Comparison of ENCODE assay signal across 8 cellular contexts in genomic region chr5:178234753-178235599, GRCh38. TPM values are rescaled to one million over a fixed set of nuclear protein-coding genes. Genes with fewer than 3 reads are reported as not detected.
DNase-seq lines count a peak whose midpoint lies in the region; ATAC-seq and TF ChIP-seq lines count a peak whose summit lies in the region.

No MANE protein-coding gene starts in this region.

- H4K20me1 ChIP-seq in OCI-LY1 (ENCODE audit: insufficient read depth, low read length): no peaks in the 10 kb centered on the region

- H3K4me1 Mint-ChIP-seq in naive thymus-derived CD8-positive, alpha-beta T cell: peaks cover 25 to 83% (median 81%) of the 10 kb centered on the region in 4 donors
- H3K4me1 Mint-ChIP-seq in stimulated activated effector memory CD8-positive, alpha-beta T cell treated with anti-CD3 and anti-CD28 coated beads, Interleukin-12 subunit alpha, Interleukin-12 subunit beta, amount 100 ng/mL, for 72 hours: peaks cover 69% of the 10 kb centered on the region

- no peaks in the 10 kb centered on the region for H3K9me3 ChIP-seq in OCI-LY1 (ENCODE audit: low read length)

- POLR2A ChIA-PET in naive thymus-derived CD8-positive, alpha-beta T cell (lab: Charles Lee): interaction anchor here (0.7 to 1.5 kb wide), 6 partner anchors 12 to 1389 kb away, joined by 3 to 5 read pairs (median 3); partner anchors contain the start of genes HNRNPH1 and RUFY1

- H3K27me3 Mint-ChIP-seq in naive thymus-derived CD8-positive, alpha-beta T cell: no peaks in the 10 kb centered on the region

- peaks cover 7% of the 10 kb centered on the region for H3K79me2 ChIP-seq in OCI-LY1 (ENCODE audit: insufficient read depth, low read length)

- no peaks in the 10 kb centered on the region for H3K27me3 ChIP-seq in OCI-LY1 (ENCODE audit: insufficient read depth, low read length)

- H3K9me2 ChIP-seq in OCI-LY1 (ENCODE audit: low read depth, low read length): no peaks in the 10 kb centered on the region

- no peak overlapping the region for H3K9ac ChIP-seq in OCI-LY1 (ENCODE audit: low read length)

- no peaks in the 10 kb centered on the region for H3K9me3 Mint-ChIP-seq in naive thymus-derived CD8-positive, alpha-beta T cell
- no peaks in the 10 kb centered on the region for H3K9me3 Mint-ChIP-seq in stimulated activated effector memory CD8-positive, alpha-beta T cell treated with anti-CD3 and anti-CD28 coated beads, Interleukin-12 subunit alpha, Interleukin-12 subunit beta, amount 100 ng/mL, for 72 hours

- peak overlapping the region; percentile 41 to 91 (median 82) for H3K27ac Mint-ChIP-seq in naive thymus-derived CD8-positive, alpha-beta T cell
- peak overlapping the region; percentile 63 for H3K27ac Mint-ChIP-seq in stimulated activated effector memory CD8-positive, alpha-beta T cell treated with anti-CD3 and anti-CD28 coated beads, Interleukin-12 subunit alpha, Interleukin-12 subunit beta, amount 100 ng/mL, for 72 hours

- no peak overlapping the region for H3K4me2 ChIP-seq in OCI-LY1 (ENCODE audit: low read length)

- H2AFZ ChIP-seq in OCI-LY1 (ENCODE audit: low read length): no peak overlapping the region

- peaks cover 14% of the 10 kb centered on the region for H3K36me3 ChIP-seq in OCI-LY1 (ENCODE audit: insufficient read depth, low read length)

- TF ChIP-seq CTCF in GM20000 (IDR thresholded peaks at IDR 0.05; ENCODE audit: extremely low read depth, missing control alignments): peak; percentile 89
- peak; percentile 87 for TF ChIP-seq CTCF in OCI-LY1 (IDR thresholded peaks at IDR 0.05; ENCODE audit: low read length)
- TF ChIP-seq CTCF in epithelial cell of esophagus (IDR thresholded peaks at IDR 0.05; ENCODE audit: insufficient read depth, low read depth, low read length, missing control alignments): peak; percentile 71

- H3F3A ChIP-seq in OCI-LY1 (ENCODE audit: insufficient read depth, low read length): 0 out of 2 replicates have a peak, but pooled peaks cover 3% of the 10 kb centered on the region

- H3K4me1 ChIP-seq in OCI-LY1 (ENCODE audit: insufficient read depth, low read length, severe bottlenecking): peaks cover 31% of the 10 kb centered on the region

- no peak overlapping the region for H3K27ac ChIP-seq in OCI-LY1 (ENCODE audit: low read depth, low read length, poor library complexity, severe bottlenecking)

- H3K36me3 Mint-ChIP-seq in naive thymus-derived CD8-positive, alpha-beta T cell: peaks cover 0 to 14% (median 6%) of the 10 kb centered on the region in 3 donors
- H3K36me3 Mint-ChIP-seq in stimulated activated effector memory CD8-positive, alpha-beta T cell treated with anti-CD3 and anti-CD28 coated beads, Interleukin-12 subunit alpha, Interleukin-12 subunit beta, amount 100 ng/mL, for 72 hours: peaks cover 24% of the 10 kb centered on the region

- peak overlapping the region in 7 of 10 donors; percentile 0 to 82 (median 48) for H3K4me3 Mint-ChIP-seq in naive thymus-derived CD8-positive, alpha-beta T cell
- H3K4me3 Mint-ChIP-seq in stimulated activated effector memory CD8-positive, alpha-beta T cell treated with anti-CD3 and anti-CD28 coated beads, Interleukin-12 subunit alpha, Interleukin-12 subunit beta, amount 100 ng/mL, for 72 hours: peak overlapping the region; percentile 13

- H3K4me3 ChIP-seq in OCI-LY1 (ENCODE audit: low read depth, low read length, poor library complexity, severe bottlenecking) (no peak overlapping the region), epithelial cell of esophagus (ENCODE audit: low read length) (no peak overlapping the region)

- DNase-seq in Ammon's horn (ENCODE audit: low spot score): peak; percentile 78
- DNase-seq in GM20000 (ENCODE audit: low spot score): peak; percentile 85
- DNase-seq in activated CD8-positive, alpha-beta memory T cell treated with anti-CD3 and anti-CD28 coated beads, Interleukin-2, amount 50 U/mL, for 4 hours: peak; percentile 85
- DNase-seq in epithelial cell of esophagus (ENCODE audit: low read depth): peak; percentile 59
- peak; percentile 55 to 89 (median 78) for DNase-seq in naive thymus-derived CD8-positive, alpha-beta T cell
- DNase-seq in stimulated activated effector memory CD8-positive, alpha-beta T cell treated with anti-CD3 and anti-CD28 coated beads, Interleukin-12 subunit alpha, Interleukin-12 subunit beta, amount 100 ng/mL, for 72 hours (ENCODE audit: low spot score in 2 of 2): peak; percentile 78 to 92

- peak; percentile 27 to 41 for ATAC-seq in naive thymus-derived CD8-positive, alpha-beta T cell
- no peak for ATAC-seq in stimulated activated effector memory CD8-positive, alpha-beta T cell treated with anti-CD3 and anti-CD28 coated beads, Interleukin-12 subunit alpha, Interleukin-12 subunit beta, amount 100 ng/mL, for 72 hours
- ATAC-seq in HG02973 (IDR thresholded peaks at IDR 0.05; ENCODE audit: unreplicated experiment): no peak

RNA-seq across cellular contexts. Expression of gene PHYKPL, which starts 2.4 kb away (rescaled TPM):
- 100 to 1,000 TPM; 209 to 229 TPM for total RNA-seq in naive thymus-derived CD8-positive, alpha-beta T cell
- 10 to 100 TPM; 41.1 to 51.8 (median 49.7) TPM for polyA plus RNA-seq in naive thymus-derived CD8-positive, alpha-beta T cell

RNA-seq across cellular contexts. Expression of gene HNRNPAB, which starts 30.6 kb away (rescaled TPM):
- total RNA-seq in naive thymus-derived CD8-positive, alpha-beta T cell: 10 to 100 TPM; 79.3 to 82.5 TPM
- polyA plus RNA-seq in naive thymus-derived CD8-positive, alpha-beta T cell: 10 to 100 TPM; 43.6 to 74.9 (median 61.2) TPM

RNA-seq across cellular contexts. Expression of gene GMCL2, which starts 47.8 kb away (rescaled TPM):
- under 1 TPM in 1 of 2 experiments, not detected in 1; 0.14 TPM for total RNA-seq in naive thymus-derived CD8-positive, alpha-beta T cell
- not detected for polyA plus RNA-seq in naive thymus-derived CD8-positive, alpha-beta T cell

Comparison
In these comparisons a context has a peak if more than half of its experiments do, and no peak if none do; other contexts are left out.
1. ATAC-seq: peak in naive thymus-derived CD8-positive, alpha-beta T cell (2 of 2); none in stimulated activated effector memory CD8-positive, alpha-beta T cell treated with anti-CD3 and anti-CD28 coated beads, Interleukin-12 subunit alpha, Interleukin-12 subunit beta, amount 100 ng/mL, for 72 hours (single experiment) and HG02973 (single experiment).
2. Peak in every context shown above with its lines, with median percentiles within 50 percentile points of each other: DNase-seq and CTCF ChIP-seq.